In genomic region chr14:50532502-50533313, GRCh38 we compare ENCODE assay signal across 1 cellular context.
TF ChIP-seq lines count a peak whose summit lies in the region.

Gene MAP4K5 (minus strand): TSS chr14:50532569. CDS start chr14:50532049, 520 bp downstream.

TF ChIP-seq in H1, 55 proteins besides CTCF, POLR2A, EP300 and RAD21:
- peak; percentile 59; the same call in 1 of the 2 replicates for TF ChIP-seq EGR1 (IDR thresholded peaks at IDR 0.05; ENCODE audit: borderline replicate concordance, low read depth, low read length)
- no peak for TF ChIP-seq SIRT6 (IDR thresholded peaks at IDR 0.05; ENCODE audit: low read length)
- TF ChIP-seq SIN3A (conservative IDR thresholded peaks at IDR 0.05 in 1 of 2, IDR thresholded peaks at IDR 0.05 in 1 of 2; ENCODE audit: low read depth in 1 of 2, low read length in 2 of 2): peak in 1 of 2 experiments; percentile 62; a peak in 1 of 4 replicates
- no peak for TF ChIP-seq SAP30 (IDR thresholded peaks at IDR 0.05; ENCODE audit: insufficient read depth, insufficient replicate concordance, low read length)
- no peak for TF ChIP-seq BCL11A (IDR thresholded peaks at IDR 0.05; ENCODE audit: low read depth in 2 of 2, low read length in 2 of 2)
- TF ChIP-seq CREB1 (IDR thresholded peaks at IDR 0.05): peak; percentile 62; the same call in 1 of the 2 replicates
- no peak for TF ChIP-seq POU5F1 (IDR thresholded peaks at IDR 0.05; ENCODE audit: low read depth, low read length)
- no peak for TF ChIP-seq KDM4A (IDR thresholded peaks at IDR 0.05; ENCODE audit: low read depth, low read length, severe bottlenecking)
- peak; percentile 14 for TF ChIP-seq ASH2L (IDR thresholded peaks at IDR 0.05; ENCODE audit: low read length)
- 0 out of 2 replicates have a peak, but pooled peaks have one; percentile 49 for TF ChIP-seq POLR2AphosphoS5 (IDR thresholded peaks at IDR 0.05; ENCODE audit: low read depth, low read length)
- no peak for TF ChIP-seq CHD2 (IDR thresholded peaks at IDR 0.05; ENCODE audit: low read length)
- TF ChIP-seq BRCA1 (IDR thresholded peaks at IDR 0.05; ENCODE audit: low read depth, low read length): no peak
- TF ChIP-seq, protein P1, sequence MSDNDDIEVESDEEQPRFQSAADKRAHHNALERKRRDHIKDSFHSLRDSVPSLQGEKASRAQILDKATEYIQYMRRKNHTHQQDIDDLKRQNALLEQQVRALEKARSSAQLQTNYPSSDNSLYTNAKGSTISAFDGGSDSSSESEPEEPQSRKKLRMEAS (IDR thresholded peaks at IDR 0.05): peak; percentile 73; the same call in 1 of the 2 replicates
- TF ChIP-seq TAF7 (optimal IDR thresholded peaks at IDR 0.05; ENCODE audit: borderline replicate concordance, low read depth, low read length): peak; percentile 56
- peak; percentile 50; the same call in 1 of the 2 replicates for TF ChIP-seq TBP (IDR thresholded peaks at IDR 0.05; ENCODE audit: low read depth, low read length)
- TF ChIP-seq CHD1 (IDR thresholded peaks at IDR 0.05; ENCODE audit: low read depth, low read length): no peak
- TF ChIP-seq HDAC2 (IDR thresholded peaks at IDR 0.05; ENCODE audit: borderline replicate concordance in 1 of 2, low read depth in 2 of 2, low read length in 2 of 2): no peak
- TF ChIP-seq SP2 (IDR thresholded peaks at IDR 0.05; ENCODE audit: low read length): no peak
- TF ChIP-seq RBBP5 (IDR thresholded peaks at IDR 0.05; ENCODE audit: borderline replicate concordance, low read depth, low read length): peak; percentile 45; the same call in 1 of the 2 replicates
- peak; percentile 54; the same call in 1 of the 2 replicates for TF ChIP-seq TAF1 (IDR thresholded peaks at IDR 0.05; ENCODE audit: low read depth, low read length)
- TF ChIP-seq CTBP2 (IDR thresholded peaks at IDR 0.05; ENCODE audit: borderline replicate concordance, insufficient read depth, insufficient read length, low read length): peak; percentile 4
- no peak for TF ChIP-seq USF2 (IDR thresholded peaks at IDR 0.05; ENCODE audit: low read length)
